In genomic region chr12:64066052-64066451, GRCh38 we compare ENCODE assay signal across 15 cellular contexts.
DNase-seq lines count a peak whose midpoint lies in the region; FAIRE-seq and TF ChIP-seq lines count a peak whose summit lies in the region.
"Had no signal": no experiment of that assay in that cellular context is flagged by ENCODE, and none has a peak within 500 bp of the region (broad histone marks: within the 10 kb centered on the region; RNA-seq: fewer than 3 reads in every experiment).

No MANE protein-coding gene starts in this region.

- H3K4ac ChIP-seq in mesenchymal stem cell (ENCODE audit: low read depth in 1 of 2, low read length in 2 of 2) = no peak overlapping the region

- peak overlapping the region; percentile 82 for H3K27ac ChIP-seq in mesenchymal stem cell (ENCODE audit: low read length, poor library complexity, severe bottlenecking)
- H3K27ac ChIP-seq: PC-9 had no signal

- H3K27me3 ChIP-seq in mesenchymal stem cell (ENCODE audit: control insufficient read depth in 1 of 2, insufficient read depth in 1 of 2, low read length in 2 of 2) = no peaks in the 10 kb centered on the region

- FAIRE-seq in RCC 7860 (lab: Jason Lieb, UNC) (peak; percentile 80), GM12892 (lab: Jason Lieb, UNC) (no peak)

- H2AFZ ChIP-seq in mesenchymal stem cell (ENCODE audit: low read depth, low read length) = no peak overlapping the region
- H2AFZ ChIP-seq: PC-9 had no signal

- no peak for TF ChIP-seq CTCF in epithelial cell of proximal tubule (conservative IDR thresholded peaks at IDR 0.05; ENCODE audit: low read depth, low read length)
- no peak for TF ChIP-seq CTCF in mesothelial cell of epicardium (IDR thresholded peaks at IDR 0.05; ENCODE audit: unreplicated experiment)

- H3K4me1 ChIP-seq in mesenchymal stem cell (ENCODE audit: control insufficient read depth, insufficient read depth, low read depth, low read length) = no peaks in the 10 kb centered on the region

- H3K4me3 ChIP-seq in epithelial cell of proximal tubule (ENCODE audit: low read depth, low read length) = no peak overlapping the region
- H3K4me3 ChIP-seq in mesenchymal stem cell (ENCODE audit: insufficient read depth in 1 of 2, low read depth in 1 of 2, low read length in 2 of 2) = no peak overlapping the region
- H3K4me3 ChIP-seq: PC-9 had no signal

- H3K36me3 Mint-ChIP-seq in mesothelial cell of epicardium = peaks cover 2% of the 10 kb centered on the region

- H4K8ac ChIP-seq in mesenchymal stem cell (ENCODE audit: low read length) = no peak overlapping the region

- H3K23ac ChIP-seq in mesenchymal stem cell (ENCODE audit: low read length in 2 of 2) = no peak overlapping the region

- H2BK15ac ChIP-seq in mesenchymal stem cell (ENCODE audit: low read depth, poor library complexity, severe bottlenecking) = no peak overlapping the region

- no peak overlapping the region for H3K4me3 Mint-ChIP-seq in mesothelial cell of epicardium

- H3K9me3 ChIP-seq in mesenchymal stem cell (ENCODE audit: control insufficient read depth, low read length) = no peaks in the 10 kb centered on the region

- H2BK5ac ChIP-seq in mesenchymal stem cell (ENCODE audit: low read depth, low read length, poor library complexity, severe bottlenecking) = no peak overlapping the region

- H3K4me2 ChIP-seq in mesenchymal stem cell (ENCODE audit: low read length, poor library complexity, severe bottlenecking) = no peak overlapping the region
- H3K4me2 ChIP-seq: PC-9 had no signal

- no peak overlapping the region for H2BK120ac ChIP-seq in mesenchymal stem cell (ENCODE audit: low read depth, low read length)

- H4K91ac ChIP-seq in mesenchymal stem cell (ENCODE audit: low read length) = no peak overlapping the region

- no peak overlapping the region for H3K18ac ChIP-seq in mesenchymal stem cell (ENCODE audit: low read depth in 1 of 2, low read length in 2 of 2)

- H3K4me1 Mint-ChIP-seq in mesothelial cell of epicardium = peaks cover 10% of the 10 kb centered on the region

- no peaks in the 10 kb centered on the region for H3K9me3 Mint-ChIP-seq in mesothelial cell of epicardium

- peaks cover 11 to 75% of the 10 kb centered on the region in 2 experiments for H3K36me3 ChIP-seq in mesenchymal stem cell (ENCODE audit: control insufficient read depth in 1 of 2, insufficient read depth in 2 of 2, low read depth in 1 of 2, low read length in 2 of 2)

- peaks cover 12% of the 10 kb centered on the region for H3K79me1 ChIP-seq in mesenchymal stem cell (replicated peaks; ENCODE audit: low read length, poor library complexity, severe bottlenecking)

- peak overlapping the region; percentile 2 for H3K9ac ChIP-seq in mesenchymal stem cell (ENCODE audit: low read length)

- TF ChIP-seq POLR2A in GM12892 (IDR thresholded peaks at IDR 0.05; ENCODE audit: low read depth, low read length) = no peak

- H2BK12ac ChIP-seq in mesenchymal stem cell (ENCODE audit: low read length in 2 of 2) = no peak overlapping the region

- no peaks in the 10 kb centered on the region for H3K27me3 Mint-ChIP-seq in mesothelial cell of epicardium (ENCODE audit: low read depth)

- 100% methylated on average over 1 of the region's 1 CpG for WGBS in mesenchymal stem cell

- H2AK5ac ChIP-seq in mesenchymal stem cell (ENCODE audit: low read length, severe bottlenecking) = no peak overlapping the region

- no peak overlapping the region for H3K14ac ChIP-seq in mesenchymal stem cell (ENCODE audit: low read length in 2 of 2)

- DNase-seq in AG08396 (ENCODE audit: low spot score) = peak; percentile 22
- DNase-seq in RCC 7860 (ENCODE audit: low spot score) = peak; percentile 52
- peak; percentile 53 for DNase-seq in epithelial cell of proximal tubule (ENCODE audit: low read depth)
- DNase-seq in mesenchymal stem cell = no peak
- DNase-seq in mesothelial cell of epicardium (ENCODE audit: low spot score in 2 of 2, unreplicated experiment in 2 of 2) = no peak
- DNase-seq in NCI-H345 treated with DMSO at 0.1 percent for 48 hours (lab: John Stamatoyannopoulos, UW; ENCODE audit: unreplicated experiment) = no peak
- no peak for DNase-seq in GM12892 (ENCODE audit: insufficient read length)
- DNase-seq in NCI-H2029 treated with DMSO at 0.1 percent for 48 hours (lab: John Stamatoyannopoulos, UW) = no peak
- DNase-seq: COR-L47, HCEC 1CT, KBM-7, NCI-H1436, NCI-H2029, NCI-H510A treated with DMSO at 0.1 percent for 48 hours, PC-9 had no signal

- no peak overlapping the region for H3K27ac Mint-ChIP-seq in mesothelial cell of epicardium

Comparison
In these comparisons a context has a peak if more than half of its experiments do, and no peak if none do; other contexts are left out.
1. DNase-seq: peak in AG08396 (single experiment), RCC 7860 (single experiment) and epithelial cell of proximal tubule (single experiment); none in mesenchymal stem cell (single experiment), mesothelial cell of epicardium (0 of 2), NCI-H345 treated with DMSO at 0.1 percent for 48 hours (single experiment), GM12892 (single experiment) and NCI-H2029 treated with DMSO at 0.1 percent for 48 hours (single experiment).